In genomic region chr9:127176631-127177030, GRCh38 we compare ENCODE assay signal across 2 cellular contexts.
TF ChIP-seq lines count a peak whose summit lies in the region.

No MANE protein-coding gene starts in this region.

TF ChIP-seq in IMR-90, 13 proteins besides CTCF, POLR2A, EP300 and RAD21 (continued from another document):
- TF ChIP-seq, protein P1, sequence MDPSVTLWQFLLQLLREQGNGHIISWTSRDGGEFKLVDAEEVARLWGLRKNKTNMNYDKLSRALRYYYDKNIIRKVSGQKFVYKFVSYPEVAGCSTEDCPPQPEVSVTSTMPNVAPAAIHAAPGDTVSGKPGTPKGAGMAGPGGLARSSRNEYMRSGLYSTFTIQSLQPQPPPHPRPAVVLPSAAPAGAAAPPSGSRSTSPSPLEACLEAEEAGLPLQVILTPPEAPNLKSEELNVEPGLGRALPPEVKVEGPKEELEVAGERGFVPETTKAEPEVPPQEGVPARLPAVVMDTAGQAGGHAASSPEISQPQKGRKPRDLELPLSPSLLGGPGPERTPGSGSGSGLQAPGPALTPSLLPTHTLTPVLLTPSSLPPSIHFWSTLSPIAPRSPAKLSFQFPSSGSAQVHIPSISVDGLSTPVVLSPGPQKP (IDR thresholded peaks at IDR 0.05; ENCODE audit: borderline replicate concordance, low read depth, low read length) = no peak

TF ChIP-seq in WTC11, 78 proteins besides CTCF, POLR2A, EP300 and RAD21 (continued from another document):
- TF ChIP-seq, protein P2, sequence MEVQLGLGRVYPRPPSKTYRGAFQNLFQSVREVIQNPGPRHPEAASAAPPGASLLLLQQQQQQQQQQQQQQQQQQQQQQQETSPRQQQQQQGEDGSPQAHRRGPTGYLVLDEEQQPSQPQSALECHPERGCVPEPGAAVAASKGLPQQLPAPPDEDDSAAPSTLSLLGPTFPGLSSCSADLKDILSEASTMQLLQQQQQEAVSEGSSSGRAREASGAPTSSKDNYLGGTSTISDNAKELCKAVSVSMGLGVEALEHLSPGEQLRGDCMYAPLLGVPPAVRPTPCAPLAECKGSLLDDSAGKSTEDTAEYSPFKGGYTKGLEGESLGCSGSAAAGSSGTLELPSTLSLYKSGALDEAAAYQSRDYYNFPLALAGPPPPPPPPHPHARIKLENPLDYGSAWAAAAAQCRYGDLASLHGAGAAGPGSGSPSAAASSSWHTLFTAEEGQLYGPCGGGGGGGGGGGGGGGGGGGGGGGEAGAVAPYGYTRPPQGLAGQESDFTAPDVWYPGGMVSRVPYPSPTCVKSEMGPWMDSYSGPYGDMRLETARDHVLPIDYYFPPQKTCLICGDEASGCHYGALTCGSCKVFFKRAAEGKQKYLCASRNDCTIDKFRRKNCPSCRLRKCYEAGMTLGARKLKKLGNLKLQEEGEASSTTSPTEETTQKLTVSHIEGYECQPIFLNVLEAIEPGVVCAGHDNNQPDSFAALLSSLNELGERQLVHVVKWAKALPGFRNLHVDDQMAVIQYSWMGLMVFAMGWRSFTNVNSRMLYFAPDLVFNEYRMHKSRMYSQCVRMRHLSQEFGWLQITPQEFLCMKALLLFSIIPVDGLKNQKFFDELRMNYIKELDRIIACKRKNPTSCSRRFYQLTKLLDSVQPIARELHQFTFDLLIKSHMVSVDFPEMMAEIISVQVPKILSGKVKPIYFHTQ (CRISPR knock-in tag; IDR thresholded peaks at IDR 0.05) = no peak
- TF ChIP-seq, protein P3, sequence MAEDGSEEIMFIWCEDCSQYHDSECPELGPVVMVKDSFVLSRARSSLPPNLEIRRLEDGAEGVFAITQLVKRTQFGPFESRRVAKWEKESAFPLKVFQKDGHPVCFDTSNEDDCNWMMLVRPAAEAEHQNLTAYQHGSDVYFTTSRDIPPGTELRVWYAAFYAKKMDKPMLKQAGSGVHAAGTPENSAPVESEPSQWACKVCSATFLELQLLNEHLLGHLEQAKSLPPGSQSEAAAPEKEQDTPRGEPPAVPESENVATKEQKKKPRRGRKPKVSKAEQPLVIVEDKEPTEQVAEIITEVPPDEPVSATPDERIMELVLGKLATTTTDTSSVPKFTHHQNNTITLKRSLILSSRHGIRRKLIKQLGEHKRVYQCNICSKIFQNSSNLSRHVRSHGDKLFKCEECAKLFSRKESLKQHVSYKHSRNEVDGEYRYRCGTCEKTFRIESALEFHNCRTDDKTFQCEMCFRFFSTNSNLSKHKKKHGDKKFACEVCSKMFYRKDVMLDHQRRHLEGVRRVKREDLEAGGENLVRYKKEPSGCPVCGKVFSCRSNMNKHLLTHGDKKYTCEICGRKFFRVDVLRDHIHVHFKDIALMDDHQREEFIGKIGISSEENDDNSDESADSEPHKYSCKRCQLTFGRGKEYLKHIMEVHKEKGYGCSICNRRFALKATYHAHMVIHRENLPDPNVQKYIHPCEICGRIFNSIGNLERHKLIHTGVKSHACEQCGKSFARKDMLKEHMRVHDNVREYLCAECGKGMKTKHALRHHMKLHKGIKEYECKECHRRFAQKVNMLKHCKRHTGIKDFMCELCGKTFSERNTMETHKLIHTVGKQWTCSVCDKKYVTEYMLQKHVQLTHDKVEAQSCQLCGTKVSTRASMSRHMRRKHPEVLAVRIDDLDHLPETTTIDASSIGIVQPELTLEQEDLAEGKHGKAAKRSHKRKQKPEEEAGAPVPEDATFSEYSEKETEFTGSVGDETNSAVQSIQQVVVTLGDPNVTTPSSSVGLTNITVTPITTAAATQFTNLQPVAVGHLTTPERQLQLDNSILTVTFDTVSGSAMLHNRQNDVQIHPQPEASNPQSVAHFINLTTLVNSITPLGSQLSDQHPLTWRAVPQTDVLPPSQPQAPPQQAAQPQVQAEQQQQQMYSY (CRISPR knock-in tag; IDR thresholded peaks at IDR 0.05) = no peak
- TF ChIP-seq ZNF416 (CRISPR knock-in tag; IDR thresholded peaks at IDR 0.05) (no peak), CREM (CRISPR knock-in tag; IDR thresholded peaks at IDR 0.05) (no peak), FOXK1 (CRISPR knock-in tag; IDR thresholded peaks at IDR 0.05) (no peak), CREB1 (CRISPR knock-in tag; IDR thresholded peaks at IDR 0.05) (no peak)
- TF ChIP-seq, protein P4, sequence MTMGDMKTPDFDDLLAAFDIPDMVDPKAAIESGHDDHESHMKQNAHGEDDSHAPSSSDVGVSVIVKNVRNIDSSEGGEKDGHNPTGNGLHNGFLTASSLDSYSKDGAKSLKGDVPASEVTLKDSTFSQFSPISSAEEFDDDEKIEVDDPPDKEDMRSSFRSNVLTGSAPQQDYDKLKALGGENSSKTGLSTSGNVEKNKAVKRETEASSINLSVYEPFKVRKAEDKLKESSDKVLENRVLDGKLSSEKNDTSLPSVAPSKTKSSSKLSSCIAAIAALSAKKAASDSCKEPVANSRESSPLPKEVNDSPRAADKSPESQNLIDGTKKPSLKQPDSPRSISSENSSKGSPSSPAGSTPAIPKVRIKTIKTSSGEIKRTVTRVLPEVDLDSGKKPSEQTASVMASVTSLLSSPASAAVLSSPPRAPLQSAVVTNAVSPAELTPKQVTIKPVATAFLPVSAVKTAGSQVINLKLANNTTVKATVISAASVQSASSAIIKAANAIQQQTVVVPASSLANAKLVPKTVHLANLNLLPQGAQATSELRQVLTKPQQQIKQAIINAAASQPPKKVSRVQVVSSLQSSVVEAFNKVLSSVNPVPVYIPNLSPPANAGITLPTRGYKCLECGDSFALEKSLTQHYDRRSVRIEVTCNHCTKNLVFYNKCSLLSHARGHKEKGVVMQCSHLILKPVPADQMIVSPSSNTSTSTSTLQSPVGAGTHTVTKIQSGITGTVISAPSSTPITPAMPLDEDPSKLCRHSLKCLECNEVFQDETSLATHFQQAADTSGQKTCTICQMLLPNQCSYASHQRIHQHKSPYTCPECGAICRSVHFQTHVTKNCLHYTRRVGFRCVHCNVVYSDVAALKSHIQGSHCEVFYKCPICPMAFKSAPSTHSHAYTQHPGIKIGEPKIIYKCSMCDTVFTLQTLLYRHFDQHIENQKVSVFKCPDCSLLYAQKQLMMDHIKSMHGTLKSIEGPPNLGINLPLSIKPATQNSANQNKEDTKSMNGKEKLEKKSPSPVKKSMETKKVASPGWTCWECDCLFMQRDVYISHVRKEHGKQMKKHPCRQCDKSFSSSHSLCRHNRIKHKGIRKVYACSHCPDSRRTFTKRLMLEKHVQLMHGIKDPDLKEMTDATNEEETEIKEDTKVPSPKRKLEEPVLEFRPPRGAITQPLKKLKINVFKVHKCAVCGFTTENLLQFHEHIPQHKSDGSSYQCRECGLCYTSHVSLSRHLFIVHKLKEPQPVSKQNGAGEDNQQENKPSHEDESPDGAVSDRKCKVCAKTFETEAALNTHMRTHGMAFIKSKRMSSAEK (CRISPR knock-in tag; IDR thresholded peaks at IDR 0.05; ENCODE audit: borderline replicate concordance) = no peak
- TF ChIP-seq, protein P5, sequence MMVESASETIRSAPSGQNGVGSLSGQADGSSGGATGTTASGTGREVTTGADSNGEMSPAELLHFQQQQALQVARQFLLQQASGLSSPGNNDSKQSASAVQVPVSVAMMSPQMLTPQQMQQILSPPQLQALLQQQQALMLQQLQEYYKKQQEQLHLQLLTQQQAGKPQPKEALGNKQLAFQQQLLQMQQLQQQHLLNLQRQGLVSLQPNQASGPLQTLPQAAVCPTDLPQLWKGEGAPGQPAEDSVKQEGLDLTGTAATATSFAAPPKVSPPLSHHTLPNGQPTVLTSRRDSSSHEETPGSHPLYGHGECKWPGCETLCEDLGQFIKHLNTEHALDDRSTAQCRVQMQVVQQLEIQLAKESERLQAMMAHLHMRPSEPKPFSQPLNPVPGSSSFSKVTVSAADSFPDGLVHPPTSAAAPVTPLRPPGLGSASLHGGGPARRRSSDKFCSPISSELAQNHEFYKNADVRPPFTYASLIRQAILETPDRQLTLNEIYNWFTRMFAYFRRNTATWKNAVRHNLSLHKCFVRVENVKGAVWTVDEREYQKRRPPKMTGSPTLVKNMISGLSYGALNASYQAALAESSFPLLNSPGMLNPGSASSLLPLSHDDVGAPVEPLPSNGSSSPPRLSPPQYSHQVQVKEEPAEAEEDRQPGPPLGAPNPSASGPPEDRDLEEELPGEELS (CRISPR knock-in tag; IDR thresholded peaks at IDR 0.05) = no peak
